Comparison of ENCODE assay signal across 9 cellular contexts in genomic region chr14:91063119-91063518, GRCh38. TPM values are rescaled to one million over a fixed set of nuclear protein-coding genes. Genes with fewer than 3 reads are reported as not detected.
A peak's percentile ranks its signal among the peaks of the same experiment; 100 is the strongest.
DNase-seq lines count a peak whose midpoint lies in the region; ATAC-seq and TF ChIP-seq lines count a peak whose summit lies in the region.
"Had no signal": no experiment of that assay in that cellular context is flagged by ENCODE, and none has a peak within 500 bp of the region (broad histone marks: within the 10 kb centered on the region; RNA-seq: fewer than 3 reads in every experiment).

No MANE protein-coding gene starts in this region.

- no peak overlapping the region for H3K9ac ChIP-seq in BLaER1
- no peak overlapping the region for H3K9ac ChIP-seq in PC-3 (ENCODE audit: low read length)

- POLR2A ChIA-PET in PC-3 (lab: Charles Lee; ENCODE audit: unreplicated experiment) = no interaction called here

- peak overlapping the region; percentile 41 for H3K4me2 ChIP-seq in BLaER1
- H3K4me2 ChIP-seq in PC-3 (ENCODE audit: low read length) = no peak overlapping the region

- CTCF ChIA-PET in PC-3 (lab: Charles Lee) = no interaction called here

- TF ChIP-seq POLR2A in esophagus squamous epithelium (IDR thresholded peaks at IDR 0.05) = no peak

- peaks cover 13% of the 10 kb centered on the region; the same call in 1 of the 2 replicates for H3K79me2 ChIP-seq in PC-3 (ENCODE audit: low read length)

- H3F3A ChIP-seq in PC-3 (ENCODE audit: low read length, unreplicated experiment) = no peaks in the 10 kb centered on the region

- H3K4me3 ChIP-seq in BLaER1 (no peak overlapping the region), PC-3 (ENCODE audit: low read length) (no peak overlapping the region), esophagus squamous epithelium (no peak overlapping the region), left lung (no peak overlapping the region)

- TF ChIP-seq CTCF in GM13977 (IDR thresholded peaks at IDR 0.05; ENCODE audit: extremely low read depth, insufficient read depth, missing control alignments) (no peak), PC-3 (conservative IDR thresholded peaks at IDR 0.05; ENCODE audit: low read depth, low read length) (no peak), esophagus squamous epithelium (IDR thresholded peaks at IDR 0.05) (no peak), left lung (IDR thresholded peaks at IDR 0.05) (no peak)

- H3K27me3 ChIP-seq in BLaER1 (no peaks in the 10 kb centered on the region), PC-3 (ENCODE audit: low read length) (no peaks in the 10 kb centered on the region), esophagus squamous epithelium (no peaks in the 10 kb centered on the region), left lung (no peaks in the 10 kb centered on the region)

- H4K20me1 ChIP-seq in BLaER1 (no peaks in the 10 kb centered on the region), PC-3 (ENCODE audit: low read length) (no peaks in the 10 kb centered on the region; the same call in 1 of the 2 replicates)

- in situ Hi-C loops in GM13977 (cut with MboI; ENCODE audit: low pct_unique_long_range_greater_than_20kb, low sequenced_read_pairs, unreplicated experiment) = no loop called here

- H3K9me3 ChIP-seq in BLaER1 = no peaks in the 10 kb centered on the region
- no peaks in the 10 kb centered on the region for H3K9me3 ChIP-seq in PC-3 (ENCODE audit: low read length)
- no peaks in the 10 kb centered on the region for H3K9me3 ChIP-seq in esophagus squamous epithelium
- H3K9me3 ChIP-seq in left lung = no peaks in the 10 kb centered on the region

- intact Hi-C loops in PC-3 (cut with micrococcal nuclease) = loop anchor here (5.0 kb wide), 1 partner anchor 681 kb away; no protein-coding TSS in a partner anchor
- intact Hi-C loops in esophagus squamous epithelium (cut with DNase I) = no loop called here
- intact Hi-C loops in left lung (cut with DNase I) = no loop called here

- no peaks in the 10 kb centered on the region for H3K9me2 ChIP-seq in PC-3 (replicated peaks; ENCODE audit: low read length)

- H3K4me1 ChIP-seq in BLaER1 (peaks cover 36% of the 10 kb centered on the region), PC-3 (ENCODE audit: insufficient read depth, low read length) (peaks cover 16% of the 10 kb centered on the region), esophagus squamous epithelium (peaks cover 0 to 57% (median 27%) of the 10 kb centered on the region in 3 donors), left lung (peaks cover 10 to 44% of the 10 kb centered on the region in 2 donors)

- no TSS peak for BruUV-seq in PC-3 (replicated peaks; lab: Mats Ljungman, UMichigan)

- peak; percentile 34 for DNase-seq in GM13977 (ENCODE audit: low spot score)
- peak; percentile 18 for DNase-seq in PC-3
- DNase-seq in esophagus squamous epithelium (lab: John Stamatoyannopoulos, UW) = no peak
- DNase-seq in NCI-H748 (lab: John Stamatoyannopoulos, UW; ENCODE audit: unreplicated experiment) = no peak
- no peak for DNase-seq in GM19240 (ENCODE audit: insufficient read length, low spot score)
- no peak for DNase-seq in left lung
- no peak for DNase-seq in superior temporal gyrus (ENCODE audit: extremely low spot score)
- DNase-seq: activated effector memory CD4-positive, alpha-beta T cell treated with anti-CD3 and anti-CD28 coated beads, Interleukin-2, amount 50 U/mL, for 16 hours had no signal

- H3K36me3 ChIP-seq in BLaER1 (no peaks in the 10 kb centered on the region), PC-3 (ENCODE audit: low read depth, low read length) (no peaks in the 10 kb centered on the region), esophagus squamous epithelium (no peaks in the 10 kb centered on the region), left lung (no peaks in the 10 kb centered on the region)

- ATAC-seq in PC-3 (no peak), left lung (no peak)

- no peak overlapping the region for H3K27ac ChIP-seq in BLaER1
- no peak overlapping the region for H3K27ac ChIP-seq in PC-3 (ENCODE audit: low read length)
- H3K27ac ChIP-seq in esophagus squamous epithelium = peak overlapping the region; percentile 25 to 99 (median 68)
- H3K27ac ChIP-seq in left lung = peak overlapping the region in 1 of 2 donors; percentile 15

- peak overlapping the region; percentile 19 for H2AFZ ChIP-seq in PC-3 (ENCODE audit: low read length)

RNA-seq across cellular contexts. Expression of gene RPS6KA5, which starts 2.7 kb away (rescaled TPM):
- total RNA-seq in PC-3 (2014; rRNA removed) (8.6 and 10.7 TPM in 2 replicates), esophagus squamous epithelium (10 to 100 TPM in 1 of 4 donors, 1 to 10 TPM in 3; 3.1 to 10.5 (median 8.1) TPM), left lung (1 to 10 TPM; 4.2 to 5.4 TPM)

RNA-seq across cellular contexts. Expression of gene DGLUCY, which starts 50.8 kb away (rescaled TPM):
- total RNA-seq in PC-3 (2014; rRNA removed) = 0.84 and 0.92 TPM in 2 replicates
- total RNA-seq in esophagus squamous epithelium = 10 to 100 TPM; 32.6 to 51.3 (median 38.9) TPM
- total RNA-seq in left lung = 10 to 100 TPM; 74.9 to 77.0 TPM

Comparison
In these comparisons a context has a peak if more than half of its experiments do, and no peak if none do; other contexts are left out.
1. H3K27ac ChIP-seq: peak in esophagus squamous epithelium (4 of 4); none in BLaER1 (single experiment) and PC-3 (single experiment).
2. DNase-seq: peak in GM13977 (single experiment) and PC-3 (single experiment); none in esophagus squamous epithelium (single experiment), NCI-H748 (single experiment), GM19240 (single experiment), left lung (0 of 2) and superior temporal gyrus (single experiment).
3. RNA of gene DGLUCY, which starts 50.8 kb away (total RNA-seq): 74.9 to 77.0 TPM in left lung and 32.6 to 51.3 TPM in esophagus squamous epithelium; 0.84 to 0.92 TPM in PC-3; every median in the first group is over 10 times any median in the second.